17 cellular contexts compared by ENCODE assay signal in the genomic region with DNA sequence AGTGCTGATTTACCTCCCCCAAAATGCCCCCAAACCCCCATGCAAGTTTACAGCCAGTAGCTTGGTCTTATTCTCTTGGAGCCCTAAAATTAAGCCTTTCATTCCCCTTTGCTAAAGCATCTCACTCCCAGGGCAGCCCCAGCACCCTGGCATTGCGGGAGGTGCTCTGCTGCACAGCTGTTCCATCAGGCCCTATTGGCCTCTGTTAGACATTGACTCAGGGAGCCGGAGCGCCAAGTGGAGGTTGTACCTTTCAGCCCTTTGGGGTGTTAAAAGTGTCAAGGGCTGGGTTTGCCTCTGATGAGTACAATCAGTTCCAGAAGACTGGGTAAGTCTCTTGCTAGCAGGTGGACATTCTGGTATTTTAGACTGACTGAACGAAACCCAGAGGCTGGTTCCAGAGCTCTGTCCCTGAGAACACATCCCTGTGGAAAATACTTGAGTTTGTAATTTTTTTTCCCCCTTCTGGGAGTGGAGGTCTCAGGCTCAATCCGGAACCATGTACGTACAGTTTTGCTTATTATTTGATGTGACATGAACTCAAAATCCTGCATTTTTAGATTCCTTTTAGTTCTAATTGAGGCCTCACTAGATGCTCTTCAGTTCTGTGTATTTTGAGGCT.
DNase-seq lines count a peak whose midpoint lies in the region; ATAC-seq and TF ChIP-seq lines count a peak whose summit lies in the region.
"Had no signal": no experiment of that assay in that cellular context is flagged by ENCODE, and none has a peak within 500 bp of the region (broad histone marks: within the 10 kb centered on the region; RNA-seq: fewer than 3 reads in every experiment).

No MANE protein-coding gene starts in this region.

- no peaks in the 10 kb centered on the region for H3K9me3 ChIP-seq in CD8-positive, alpha-beta T cell (ENCODE audit: low read length)
- H3K9me3 ChIP-seq: A549 had no signal

- peaks cover 55% of the 10 kb centered on the region for H3K36me3 ChIP-seq in CD8-positive, alpha-beta T cell (ENCODE audit: insufficient read depth, low read length)

- no peak overlapping the region for H3K4me3 ChIP-seq in CD8-positive, alpha-beta T cell (ENCODE audit: low read depth, low read length)
- H3K4me3 ChIP-seq: A549 had no signal

- peak overlapping the region; percentile 6 for H3K27ac Mint-ChIP-seq in activated CD4-positive, alpha-beta T cell treated with anti-CD3 and anti-CD28 coated beads for 36 hours
- peak overlapping the region; percentile 81 for H3K27ac Mint-ChIP-seq in CD8-positive, alpha-beta T cell
- H3K27ac Mint-ChIP-seq in activated naive CD4-positive, alpha-beta T cell treated with anti-CD3 and anti-CD28 coated beads, Interleukin-2, amount 50 U/mL, for 72 hours = peak overlapping the region; percentile 67 to 74
- H3K27ac Mint-ChIP-seq in nephron = peak overlapping the region; percentile 30 to 74 (median 36)

- H3K27me3 Mint-ChIP-seq in activated CD4-positive, alpha-beta T cell treated with anti-CD3 and anti-CD28 coated beads for 36 hours = no peaks in the 10 kb centered on the region
- H3K27me3 Mint-ChIP-seq in CD8-positive, alpha-beta T cell (ENCODE audit: low read depth) = no peaks in the 10 kb centered on the region
- H3K27me3 Mint-ChIP-seq in nephron (ENCODE audit: low read depth) = no peaks in the 10 kb centered on the region

- H3K4me1 Mint-ChIP-seq in activated CD4-positive, alpha-beta T cell treated with anti-CD3 and anti-CD28 coated beads for 36 hours = no peaks in the 10 kb centered on the region
- no peaks in the 10 kb centered on the region for H3K4me1 Mint-ChIP-seq in CD8-positive, alpha-beta T cell (ENCODE audit: low read depth)
- peaks cover 10% of the 10 kb centered on the region for H3K4me1 Mint-ChIP-seq in nephron

- H3K4me3 Mint-ChIP-seq in activated CD4-positive, alpha-beta T cell treated with anti-CD3 and anti-CD28 coated beads for 36 hours = no peak overlapping the region
- H3K4me3 Mint-ChIP-seq in CD8-positive, alpha-beta T cell = no peak overlapping the region
- H3K4me3 Mint-ChIP-seq in nephron = no peak overlapping the region

- POLR2A ChIA-PET in activated CD4-positive, alpha-beta T cell treated with anti-CD3 and anti-CD28 coated beads for 36 hours (lab: Charles Lee) = no interaction called here
- POLR2A ChIA-PET in CD8-positive, alpha-beta T cell (lab: Charles Lee) = no interaction called here

- intact Hi-C loops in activated CD4-positive, alpha-beta T cell treated with anti-CD3 and anti-CD28 coated beads for 36 hours (cut with DNase I, micrococcal nuclease) = no loop called here
- intact Hi-C loops in CD8-positive, alpha-beta T cell (cut with DNase I, micrococcal nuclease) = no loop called here

- DNase-seq in activated CD4-positive, alpha-beta T cell treated with anti-CD3 and anti-CD28 coated beads for 36 hours = no peak
- DNase-seq in activated CD4-positive, alpha-beta T cell treated with anti-CD3 and anti-CD28 coated beads, Interleukin-2, amount 50 U/mL, for 1 hour = no peak
- DNase-seq in CD8-positive, alpha-beta T cell = no peak
- no peak for DNase-seq in activated naive CD4-positive, alpha-beta T cell treated with anti-CD3 and anti-CD28 coated beads, Interleukin-2, amount 50 U/mL, for 72 hours (ENCODE audit: low spot score in 2 of 2)
- no peak for DNase-seq in SW 1271 (lab: John Stamatoyannopoulos, UW)
- DNase-seq: GDM1; glutamatergic neuron; NCI-H1436; NCI-H510A treated with DMSO at 0.1 percent for 48 hours; RPMI8226; stimulated activated CD8-positive, alpha-beta memory T cell treated with anti-CD3 and anti-CD28 coated beads, Interleukin-4, amount 100 ng/mL, for 48 hours; T1000 had no signal

- no peaks in the 10 kb centered on the region for H3K9me3 Mint-ChIP-seq in activated CD4-positive, alpha-beta T cell treated with anti-CD3 and anti-CD28 coated beads for 36 hours (ENCODE audit: low read depth)
- no peaks in the 10 kb centered on the region for H3K9me3 Mint-ChIP-seq in CD8-positive, alpha-beta T cell
- no peaks in the 10 kb centered on the region for H3K9me3 Mint-ChIP-seq in activated naive CD4-positive, alpha-beta T cell treated with anti-CD3 and anti-CD28 coated beads, Interleukin-2, amount 50 U/mL, for 72 hours
- H3K9me3 Mint-ChIP-seq in nephron = no peaks in the 10 kb centered on the region

- H3K4me1 ChIP-seq in CD8-positive, alpha-beta T cell (ENCODE audit: insufficient read depth, low read length) = no peaks in the 10 kb centered on the region
- H3K4me1 ChIP-seq: A549 had no signal

- H3K27ac ChIP-seq in CD8-positive, alpha-beta T cell (ENCODE audit: low read depth, low read length) = no peak overlapping the region
- H3K27ac ChIP-seq: A549, epithelial cell of prostate had no signal

- no peak for ATAC-seq in activated CD4-positive, alpha-beta T cell treated with anti-CD3 and anti-CD28 coated beads for 36 hours
- no peak for ATAC-seq in CD8-positive, alpha-beta T cell
- no peak for ATAC-seq in activated naive CD4-positive, alpha-beta T cell treated with anti-CD3 and anti-CD28 coated beads, Interleukin-2, amount 50 U/mL, for 72 hours
- no peak for ATAC-seq in GM19467 (IDR thresholded peaks at IDR 0.05; ENCODE audit: unreplicated experiment)
- ATAC-seq in HG03045 (IDR thresholded peaks at IDR 0.05; ENCODE audit: unreplicated experiment) = no peak
- ATAC-seq: A549 had no signal

- no peaks in the 10 kb centered on the region for H3K27me3 ChIP-seq in CD8-positive, alpha-beta T cell (ENCODE audit: insufficient read depth, low read length)

- TF ChIP-seq CTCF in CD8-positive, alpha-beta T cell (IDR thresholded peaks at IDR 0.05) = no peak
- TF ChIP-seq CTCF in nephron (IDR thresholded peaks at IDR 0.05; ENCODE audit: unreplicated experiment in 3 of 3) = no peak

- CTCF ChIA-PET in activated CD4-positive, alpha-beta T cell treated with anti-CD3 and anti-CD28 coated beads for 36 hours (lab: Charles Lee) = interaction anchor here (4.5 kb wide), 1 partner anchor 106 kb away, joined by 23 read pairs; no protein-coding TSS in a partner anchor
- CTCF ChIA-PET in CD8-positive, alpha-beta T cell (lab: Charles Lee) = interaction anchor here (1.3 kb wide), 1 partner anchor 105 kb away, joined by 3 read pairs; no protein-coding TSS in a partner anchor

- H3K36me3 Mint-ChIP-seq in activated CD4-positive, alpha-beta T cell treated with anti-CD3 and anti-CD28 coated beads for 36 hours (ENCODE audit: low read depth) = peaks cover 45% of the 10 kb centered on the region
- H3K36me3 Mint-ChIP-seq in CD8-positive, alpha-beta T cell = peaks cover 87% of the 10 kb centered on the region
- peaks cover 7 to 25% of the 10 kb centered on the region in 2 donors for H3K36me3 Mint-ChIP-seq in activated naive CD4-positive, alpha-beta T cell treated with anti-CD3 and anti-CD28 coated beads, Interleukin-2, amount 50 U/mL, for 72 hours
- peaks cover 74% of the 10 kb centered on the region for H3K36me3 Mint-ChIP-seq in nephron (ENCODE audit: low read depth)

Comparison
In these comparisons a context has a peak if more than half of its experiments do, and no peak if none do; other contexts are left out.
1. H3K27ac Mint-ChIP-seq: peak in every context shown above with its lines; median percentile 81 in CD8-positive, alpha-beta T cell; 70 in activated naive CD4-positive, alpha-beta T cell treated with anti-CD3 and anti-CD28 coated beads, Interleukin-2, amount 50 U/mL, for 72 hours; 36 in nephron; 6 in activated CD4-positive, alpha-beta T cell treated with anti-CD3 and anti-CD28 coated beads for 36 hours.